ENCODE assay signal across 17 cellular contexts in genomic region chr6:42287756-42288155, GRCh38.
"Had no signal": no experiment of that assay in that cellular context is flagged by ENCODE, and none has a peak within 500 bp of the region (broad histone marks: within the 10 kb centered on the region; RNA-seq: fewer than 3 reads in every experiment).

No MANE protein-coding gene starts in this region.

- DNase-seq: activated B cell treated with CpG ODN at 0.5 μM for 24 hours; activated CD4-positive, alpha-beta T cell treated with anti-CD3 and anti-CD28 coated beads, Interleukin-2, amount 10 ng/mL, durations not matched to agents 7 days and 5 days; activated T-cell treated with anti-CD3 and anti-CD28 coated beads, Interleukin-2, amount 50 U/mL, for 1 hour; effector CD4-positive, alpha-beta T cell; heart left ventricle; left ventricle myocardium inferior; stimulated activated CD4-positive, alpha-beta T cell treated with anti-CD3 and anti-CD28 coated beads, Interleukin-12 subunit alpha, Interleukin-12 subunit beta, amount 100 ng/mL, for 4 hours; stimulated activated CD4-positive, alpha-beta T cell treated with anti-CD3 and anti-CD28 coated beads, Interleukin-1b, Interleukin-23, amount 100 ng/mL, for 48 hours; stimulated activated CD8-positive, alpha-beta memory T cell treated with anti-CD3 and anti-CD28 coated beads, Interleukin-4, amount 100 ng/mL, for 48 hours; testis had no signal

- H3K36me3 ChIP-seq: breast epithelium, esophagus muscularis mucosa, gastroesophageal sphincter, heart left ventricle, left ventricle myocardium inferior, neural progenitor cell, prostate gland, right atrium auricular region had no signal

- H3K9ac ChIP-seq: neural progenitor cell had no signal

- H3K4me3 Mint-ChIP-seq: activated B cell treated with CpG ODN at 0.5 μM for 24 hours; activated CD4-positive, alpha-beta T cell treated with anti-CD3 and anti-CD28 coated beads, Interleukin-2, amount 10 ng/mL, durations not matched to agents 7 days and 5 days; neural progenitor cell had no signal

- H3K27ac ChIP-seq: breast epithelium, esophagus muscularis mucosa, gastroesophageal sphincter, heart left ventricle, left ventricle myocardium inferior, neural progenitor cell, prostate gland, right atrium auricular region, SK-N-MC, testis had no signal

- H3K9me3 ChIP-seq: breast epithelium, esophagus muscularis mucosa, gastroesophageal sphincter, prostate gland, right atrium auricular region, testis had no signal

- H3K27ac Mint-ChIP-seq: activated B cell treated with CpG ODN at 0.5 μM for 24 hours, neural progenitor cell had no signal

- ATAC-seq: gastroesophageal sphincter, heart left ventricle had no signal

- H3K4me3 ChIP-seq: breast epithelium, esophagus muscularis mucosa, gastroesophageal sphincter, heart left ventricle, left ventricle myocardium inferior, neural progenitor cell, prostate gland, right atrium auricular region, SK-N-MC, testis had no signal

- H2AFZ ChIP-seq: neural progenitor cell had no signal

- H3K4me2 ChIP-seq: neural progenitor cell had no signal

- H3K27me3 Mint-ChIP-seq: activated B cell treated with CpG ODN at 0.5 μM for 24 hours; activated CD4-positive, alpha-beta T cell treated with anti-CD3 and anti-CD28 coated beads, Interleukin-2, amount 10 ng/mL, durations not matched to agents 7 days and 5 days had no signal

- H3K9me3 Mint-ChIP-seq: activated B cell treated with CpG ODN at 0.5 μM for 24 hours had no signal

- H3K27me3 ChIP-seq: breast epithelium, esophagus muscularis mucosa, gastroesophageal sphincter, heart left ventricle, neural progenitor cell, right atrium auricular region, testis had no signal

- H3K4me1 Mint-ChIP-seq: activated B cell treated with CpG ODN at 0.5 μM for 24 hours had no signal

- H3K4me1 ChIP-seq: breast epithelium, esophagus muscularis mucosa, gastroesophageal sphincter, left ventricle myocardium inferior, neural progenitor cell, prostate gland, right atrium auricular region had no signal
